11 cellular contexts compared by ENCODE assay signal in the genomic region with DNA sequence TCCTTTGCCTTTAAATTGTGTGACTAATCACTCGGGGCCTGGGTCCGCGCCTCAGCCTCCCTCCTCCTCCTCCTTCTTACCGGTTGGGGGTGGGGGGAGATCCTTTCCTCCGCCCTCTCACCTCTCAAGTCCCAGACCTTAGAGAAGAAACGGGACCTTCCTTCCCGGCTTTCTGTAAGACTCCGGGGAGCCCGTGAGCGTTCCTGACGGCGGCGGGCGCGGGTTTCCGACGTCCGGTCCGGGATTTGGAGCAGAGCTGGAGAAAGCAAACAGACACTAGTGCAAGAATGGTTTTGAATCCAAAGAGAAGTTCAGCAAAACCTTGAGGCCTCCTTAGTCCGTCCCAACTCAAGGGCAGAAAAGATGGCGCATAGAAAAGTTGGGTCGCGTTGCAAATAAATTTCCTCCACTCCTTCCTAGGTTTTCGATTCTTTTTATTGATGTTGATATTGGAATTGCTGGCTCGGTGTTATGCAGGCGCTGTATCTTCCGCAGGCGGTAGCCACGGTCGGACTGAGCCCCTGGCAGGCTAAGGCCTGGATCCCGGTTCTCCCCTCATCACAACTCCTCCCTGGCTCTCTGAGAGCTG. TPM values are rescaled to one million over a fixed set of nuclear protein-coding genes. Genes with fewer than 3 reads are reported as not detected.
A peak's percentile ranks its signal among the peaks of the same experiment; 100 is the strongest.
DNase-seq lines count a peak whose midpoint lies in the region; ATAC-seq, FAIRE-seq and TF ChIP-seq lines count a peak whose summit lies in the region.
"Had no signal": no experiment of that assay in that cellular context is flagged by ENCODE, and none has a peak within 500 bp of the region (broad histone marks: within the 10 kb centered on the region; RNA-seq: fewer than 3 reads in every experiment).

No MANE protein-coding gene starts in this region.

- H3K4me3 ChIP-seq in iPS-15b (ENCODE audit: low read depth, low read length) = peak overlapping the region; percentile 58
- H3K4me3 ChIP-seq in smooth muscle cell = peak overlapping the region; percentile 54
- no peak overlapping the region for H3K4me3 ChIP-seq in pancreas

- H3K27me3 ChIP-seq in iPS-15b (ENCODE audit: control insufficient read depth, insufficient read depth, low read length) = peaks cover 98% of the 10 kb centered on the region
- H3K27me3 ChIP-seq in smooth muscle cell (ENCODE audit: low read depth) = peaks cover 100% of the 10 kb centered on the region
- H3K27me3 ChIP-seq in pancreas = peaks cover 8 to 93% (median 31%) of the 10 kb centered on the region in 4 donors

- intact Hi-C loops in activated CD8-positive, alpha-beta T cell treated with anti-CD3 and anti-CD28 coated beads for 36 hours (cut with micrococcal nuclease) = no loop called here
- intact Hi-C loops in pancreas (cut with DNase I) = no loop called here

- no peak overlapping the region for H3K27ac Mint-ChIP-seq in activated CD8-positive, alpha-beta T cell treated with anti-CD3 and anti-CD28 coated beads for 36 hours

- ATAC-seq in activated CD8-positive, alpha-beta T cell treated with anti-CD3 and anti-CD28 coated beads for 36 hours = no peak
- ATAC-seq in pancreas (no peak), GM19035 (IDR thresholded peaks at IDR 0.05; ENCODE audit: unreplicated experiment) (no peak)

- H3K27ac ChIP-seq in smooth muscle cell (ENCODE audit: low read depth) (peak overlapping the region; percentile 34), pancreas (no peak overlapping the region)
- H3K27ac ChIP-seq: BLaER1 treated with 17β-estradiol and CSF1 and Interleukin-3, amounts not matched to agents 10 nM and 100 nM had no signal

- POLR2A ChIA-PET in activated CD8-positive, alpha-beta T cell treated with anti-CD3 and anti-CD28 coated beads for 36 hours (lab: Charles Lee) = no interaction called here

- peak; percentile 55 for DNase-seq in activated CD8-positive, alpha-beta memory T cell treated with anti-CD3 and anti-CD28 coated beads, Interleukin-2, amount 50 U/mL, for 48 hours
- DNase-seq in activated CD8-positive, alpha-beta memory T cell treated with anti-CD3 and anti-CD28 coated beads, Interleukin-2, amount 50 U/mL, for 4 hours = no peak
- no peak for DNase-seq in activated CD8-positive, alpha-beta T cell treated with anti-CD3 and anti-CD28 coated beads for 36 hours
- DNase-seq in smooth muscle cell (lab: John Stamatoyannopoulos, UW; ENCODE audit: unreplicated experiment) (no peak), T-helper 9 cell (no peak), pancreas (no peak)
- DNase-seq: NCI-H1436 had no signal

- 3% methylated on average over 31 of the region's 31 CpGs for WGBS in smooth muscle cell (ENCODE audit: low lambda C conversion rate)
- 16 to 20% methylated on average over 30 to 31 of the region's 31 CpGs for WGBS in pancreas, 2 donors

- H3F3A ChIP-seq in smooth muscle cell (ENCODE audit: low read depth) = no peaks in the 10 kb centered on the region

- H3K4me1 ChIP-seq in iPS-15b (ENCODE audit: control insufficient read depth, insufficient read depth, low read length) (peaks cover 9% of the 10 kb centered on the region), smooth muscle cell (ENCODE audit: low read depth) (peaks cover 35% of the 10 kb centered on the region), pancreas (peaks cover 0 to 24% (median 4%) of the 10 kb centered on the region in 3 donors)

- H3K36me3 Mint-ChIP-seq in activated CD8-positive, alpha-beta T cell treated with anti-CD3 and anti-CD28 coated beads for 36 hours (ENCODE audit: low read depth) = no peaks in the 10 kb centered on the region

- no peaks in the 10 kb centered on the region for H4K20me1 ChIP-seq in smooth muscle cell (ENCODE audit: low read depth)

- TF ChIP-seq CTCF in activated CD8-positive, alpha-beta T cell treated with anti-CD3 and anti-CD28 coated beads for 36 hours (IDR thresholded peaks at IDR 0.05) = no peak
- TF ChIP-seq CTCF in smooth muscle cell (IDR thresholded peaks at IDR 0.05; ENCODE audit: borderline replicate concordance, insufficient read depth, poor library complexity, severe bottlenecking) (no peak), pancreas (IDR thresholded peaks at IDR 0.05) (no peak)

- CTCF ChIA-PET in activated CD8-positive, alpha-beta T cell treated with anti-CD3 and anti-CD28 coated beads for 36 hours (lab: Charles Lee) = interaction anchor here (0.8 to 4.5 kb wide), 7 partner anchors 9 to 26 kb away, joined by 3 to 43 read pairs (median 6); a partner anchor contains a TSS

- H3K36me3 ChIP-seq in iPS-15b (ENCODE audit: control insufficient read depth, insufficient read depth, low read length) (no peaks in the 10 kb centered on the region), smooth muscle cell (ENCODE audit: low read depth) (no peaks in the 10 kb centered on the region), pancreas (no peaks in the 10 kb centered on the region)
- H3K36me3 ChIP-seq: BLaER1 treated with 17β-estradiol and CSF1 and Interleukin-3, amounts not matched to agents 10 nM and 100 nM had no signal

- H2AFZ ChIP-seq in smooth muscle cell (ENCODE audit: low read depth) = no peak overlapping the region

- H3K4me3 Mint-ChIP-seq in activated CD8-positive, alpha-beta T cell treated with anti-CD3 and anti-CD28 coated beads for 36 hours = peak overlapping the region; percentile 39

- H3K9ac ChIP-seq in iPS-15b (ENCODE audit: low read depth, low read length) (no peak overlapping the region), smooth muscle cell (ENCODE audit: low read depth) (peak overlapping the region; percentile 3)
- H3K9ac ChIP-seq: BLaER1 treated with 17β-estradiol and CSF1 and Interleukin-3, amounts not matched to agents 10 nM and 100 nM had no signal

- no peaks in the 10 kb centered on the region for H3K9me3 ChIP-seq in iPS-15b (ENCODE audit: control insufficient read depth, insufficient read depth, low read length)
- no peaks in the 10 kb centered on the region for H3K9me3 ChIP-seq in smooth muscle cell (replicated peaks; ENCODE audit: low read depth)
- no peaks in the 10 kb centered on the region for H3K9me3 ChIP-seq in pancreas

- H3K9me3 Mint-ChIP-seq in activated CD8-positive, alpha-beta T cell treated with anti-CD3 and anti-CD28 coated beads for 36 hours = no peaks in the 10 kb centered on the region

- no peaks in the 10 kb centered on the region for H3K79me2 ChIP-seq in smooth muscle cell (ENCODE audit: low read depth)

- peaks cover 89% of the 10 kb centered on the region for H3K27me3 Mint-ChIP-seq in activated CD8-positive, alpha-beta T cell treated with anti-CD3 and anti-CD28 coated beads for 36 hours

- FAIRE-seq in pancreas (lab: Jason Lieb, UNC) = no peak

- peak overlapping the region; percentile 92 for H3K4me2 ChIP-seq in smooth muscle cell

- H3K4me1 Mint-ChIP-seq in activated CD8-positive, alpha-beta T cell treated with anti-CD3 and anti-CD28 coated beads for 36 hours (ENCODE audit: low read depth) = peaks cover 46% of the 10 kb centered on the region

RNA-seq across cellular contexts. Expression of a gene that starts 2.0 kb away (rescaled TPM):
- total RNA-seq in activated CD8-positive, alpha-beta T cell treated with anti-CD3 and anti-CD28 coated beads for 36 hours = not detected
- total RNA-seq in smooth muscle cell (2.0 and 3.5 TPM in 2 replicates), pancreas (under 1 TPM in 1 of 6 donors, not detected in 5; 0.25 TPM)
- polyA plus RNA-seq in smooth muscle cell (3.3 and 8.0 TPM in 2 replicates), pancreas (under 1 TPM; 0.15 to 0.26 TPM)
- total RNA-seq: cardiac septum had no signal

RNA-seq across cellular contexts. Expression of a gene that starts 15.4 kb away (rescaled TPM):
- not detected for total RNA-seq in activated CD8-positive, alpha-beta T cell treated with anti-CD3 and anti-CD28 coated beads for 36 hours
- total RNA-seq in smooth muscle cell = 1.9 and 3.6 TPM in 2 replicates
- polyA plus RNA-seq in smooth muscle cell = 1.9 and 8.5 TPM in 2 replicates
- not detected for total RNA-seq in pancreas
- not detected for polyA plus RNA-seq in pancreas
- total RNA-seq: cardiac septum had no signal

Comparison
In these comparisons a context has a peak if more than half of its experiments do, and no peak if none do; other contexts are left out.
1. H3K4me3 ChIP-seq: peak in iPS-15b (single experiment) and smooth muscle cell (single experiment); none in pancreas (0 of 4).